11 cellular contexts compared by ENCODE assay signal in the genomic region with DNA sequence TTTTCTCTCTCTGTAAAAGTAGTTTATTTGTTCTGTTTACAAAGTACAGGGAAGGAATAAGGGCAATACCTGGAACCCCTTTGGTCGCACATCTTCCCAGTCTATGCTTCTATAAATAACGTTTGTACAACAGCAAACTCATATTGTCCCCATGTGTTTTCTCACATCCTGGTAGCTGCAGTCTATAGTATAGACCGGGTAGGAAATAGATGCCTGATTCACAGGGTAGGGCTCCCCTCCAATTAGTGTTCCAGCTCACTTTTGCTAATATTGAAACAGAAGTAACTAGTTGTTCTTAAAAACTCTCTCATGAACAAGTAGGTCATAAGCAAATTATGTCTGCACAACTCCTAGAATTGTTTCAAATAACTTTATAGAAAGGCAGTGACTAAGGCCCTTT. TPM values are rescaled to one million over a fixed set of nuclear protein-coding genes. Genes with fewer than 3 reads are reported as not detected.
DNase-seq lines count a peak whose midpoint lies in the region; ATAC-seq, FAIRE-seq and TF ChIP-seq lines count a peak whose summit lies in the region.
"Had no signal": no experiment of that assay in that cellular context is flagged by ENCODE, and none has a peak within 500 bp of the region (broad histone marks: within the 10 kb centered on the region; RNA-seq: fewer than 3 reads in every experiment).

No MANE protein-coding gene starts in this region.

- peaks cover 59% of the 10 kb centered on the region for H3K4me1 Mint-ChIP-seq in activated naive CD8-positive, alpha-beta T cell (ENCODE audit: low read depth)

- H3K27ac ChIP-seq in right lobe of liver: peak overlapping the region in 2 of 3 donors; percentile 35 to 74
- no peak overlapping the region for H3K27ac ChIP-seq in HepG2 (ENCODE audit: extremely low read length, insufficient read depth, low read length)
- peak overlapping the region; percentile 26 to 87 for H3K27ac ChIP-seq in lung (ENCODE audit: low read depth in 1 of 2, low read length in 1 of 2)

- H3K27me3 ChIP-seq in right lobe of liver (no peaks in the 10 kb centered on the region), HepG2 (ENCODE audit: control insufficient read depth in 1 of 2, insufficient read depth in 2 of 2, low read length in 2 of 2) (no peaks in the 10 kb centered on the region), lung (ENCODE audit: control insufficient read depth, insufficient read depth) (no peaks in the 10 kb centered on the region)

- no peak for TF ChIP-seq EP300 in HepG2 (IDR thresholded peaks at IDR 0.05; ENCODE audit: low read depth in 2 of 2, low read length in 2 of 2)
- no peak for TF ChIP-seq EP300 in HepG2 (CRISPR knock-in tag; IDR thresholded peaks at IDR 0.05; ENCODE audit: borderline replicate concordance)

- H3K27me3 Mint-ChIP-seq in activated naive CD8-positive, alpha-beta T cell: no peaks in the 10 kb centered on the region

- DNase-seq in right lobe of liver (no peak), HepG2 (ENCODE audit: low spot score) (no peak), lung (ENCODE audit: low spot score) (no peak), 8988T (no peak), NCI-H1105 treated with DMSO at 0.1 percent for 48 hours (lab: John Stamatoyannopoulos, UW) (no peak), middle frontal gyrus (ENCODE audit: extremely low spot score, low spot score) (no peak), DMS114 treated with DMSO at 0.1 percent for 48 hours (lab: John Stamatoyannopoulos, UW; ENCODE audit: unreplicated experiment) (no peak)
- DNase-seq: activated gamma-delta T cell had no signal

- H3K36me3 Mint-ChIP-seq in activated naive CD8-positive, alpha-beta T cell: peaks cover 22% of the 10 kb centered on the region

- H3K4me1 ChIP-seq in right lobe of liver: peaks cover 0 to 4% (median 0%) of the 10 kb centered on the region in 4 donors
- H3K4me1 ChIP-seq in HepG2 (ENCODE audit: insufficient read depth, low read length): peaks cover 8% of the 10 kb centered on the region; the same call in 1 of the 2 replicates
- H3K4me1 ChIP-seq in lung (ENCODE audit: control insufficient read depth in 2 of 2, insufficient read depth in 2 of 2, low read length in 2 of 2): peaks cover 12 to 16% of the 10 kb centered on the region in 2 donors

- POLR2A ChIA-PET in HepG2 (lab: Yijun Ruan, JAX): interaction anchor here (2.6 kb wide), 1 partner anchor 18 kb away, joined by 9 read pairs; a partner anchor contains a TSS

- TF ChIP-seq POLR2A in right lobe of liver (IDR thresholded peaks at IDR 0.05): no peak
- no peak for TF ChIP-seq POLR2A in HepG2 (IDR thresholded peaks at IDR 0.05; ENCODE audit: insufficient read depth in 1 of 2, low read depth in 2 of 2, low read length in 2 of 2)

- H3K36me3 ChIP-seq in right lobe of liver: no peaks in the 10 kb centered on the region
- peaks cover 0 to 2% of the 10 kb centered on the region in 2 experiments; a peak in 2 of 5 replicates for H3K36me3 ChIP-seq in HepG2 (replicated peaks in 1 of 2; ENCODE audit: control insufficient read depth in 1 of 2, insufficient read depth in 2 of 2, low read length in 2 of 2)
- H3K36me3 ChIP-seq in lung (ENCODE audit: control insufficient read depth in 2 of 2, insufficient read depth in 2 of 2, low read length in 2 of 2): no peaks in the 10 kb centered on the region

- in situ Hi-C loops in HepG2 (cut with HindIII; ENCODE audit: extremely low pct_ligation_motif_present, low pct_unique_long_range_greater_than_20kb): no loop called here

- no peak overlapping the region for H3K4me2 ChIP-seq in HepG2 (ENCODE audit: low read depth, low read length)

- BruUV-seq in HepG2 (replicated peaks; lab: Mats Ljungman, UMichigan): no TSS peak

- no peak for ATAC-seq in right lobe of liver
- no peak for ATAC-seq in HepG2
- ATAC-seq in lung (ENCODE audit: insufficient read depth, low FRiP score): no peak

- H3K27ac Mint-ChIP-seq in activated naive CD8-positive, alpha-beta T cell: peak overlapping the region; percentile 92

- H3K9me3 Mint-ChIP-seq in activated naive CD8-positive, alpha-beta T cell (ENCODE audit: low read depth): no peaks in the 10 kb centered on the region

- CTCF ChIA-PET in HepG2 (lab: Yijun Ruan, JAX; ENCODE audit: low intra/inter-chr PET ratio, low total read pairs): no interaction called here

- H3K9me3 ChIP-seq in right lobe of liver: no peaks in the 10 kb centered on the region
- no peaks in the 10 kb centered on the region for H3K9me3 ChIP-seq in HepG2 (ENCODE audit: low read length)
- no peaks in the 10 kb centered on the region for H3K9me3 ChIP-seq in lung (ENCODE audit: control insufficient read depth in 2 of 2, insufficient read depth in 1 of 2, low read length in 1 of 2)

- H2AFZ ChIP-seq in HepG2 (ENCODE audit: low read length): no peak overlapping the region

- 68% methylated on average over 3 of the region's 3 CpGs for WGBS in right lobe of liver (ENCODE audit: insufficient coverage, low coverage, low lambda C conversion rate, missing lambda C conversion rate)
- WGBS in HepG2 (ENCODE audit: low lambda C conversion rate): 96% methylated on average over 3 of the region's 3 CpGs
- 69 to 74% methylated on average over 3 of the region's 3 CpGs for WGBS in lung, 2 donors

- no peaks in the 10 kb centered on the region for H4K20me1 ChIP-seq in HepG2 (ENCODE audit: insufficient read depth, low read length)

- no peak for TF ChIP-seq RAD21 in HepG2 (CRISPR knock-in tag; IDR thresholded peaks at IDR 0.05)

- H3K4me3 Mint-ChIP-seq in activated naive CD8-positive, alpha-beta T cell: peak overlapping the region; percentile 53

- no peak overlapping the region for H3K4me3 ChIP-seq in right lobe of liver
- H3K4me3 ChIP-seq in HepG2 (replicated peaks in 1 of 3; ENCODE audit: insufficient read depth in 1 of 3, low read depth in 2 of 3, low read length in 3 of 3): no peak overlapping the region
- H3K4me3 ChIP-seq in lung: no peak overlapping the region

- H3K9ac ChIP-seq in HepG2 (ENCODE audit: insufficient read depth, low read depth, low read length): no peak overlapping the region

- intact Hi-C loops in right lobe of liver (cut with DNase I) (loop anchor here in 1 of 2 donors (10.0 kb wide), 1 partner anchor 875 kb away; no protein-coding TSS in a partner anchor), HepG2 (cut with micrococcal nuclease; ENCODE audit: unreplicated experiment) (no loop called here)

- FAIRE-seq in HepG2 (lab: Jason Lieb, UNC): no peak
- FAIRE-seq: D721Med, HTR-8/SVneo had no signal

- TF ChIP-seq CTCF in right lobe of liver (IDR thresholded peaks at IDR 0.05) (no peak), HepG2 (CRISPR knock-in tag; IDR thresholded peaks at IDR 0.05) (no peak), lung (IDR thresholded peaks at IDR 0.05; ENCODE audit: control extremely low read depth, extremely low read depth) (no peak)

- H3K79me2 ChIP-seq in HepG2 (ENCODE audit: insufficient read depth, low read length): no peaks in the 10 kb centered on the region

TF ChIP-seq in HepG2, 621 proteins besides CTCF, POLR2A, EP300 and RAD21 (continues in another document):
- TF ChIP-seq, protein P1, sequence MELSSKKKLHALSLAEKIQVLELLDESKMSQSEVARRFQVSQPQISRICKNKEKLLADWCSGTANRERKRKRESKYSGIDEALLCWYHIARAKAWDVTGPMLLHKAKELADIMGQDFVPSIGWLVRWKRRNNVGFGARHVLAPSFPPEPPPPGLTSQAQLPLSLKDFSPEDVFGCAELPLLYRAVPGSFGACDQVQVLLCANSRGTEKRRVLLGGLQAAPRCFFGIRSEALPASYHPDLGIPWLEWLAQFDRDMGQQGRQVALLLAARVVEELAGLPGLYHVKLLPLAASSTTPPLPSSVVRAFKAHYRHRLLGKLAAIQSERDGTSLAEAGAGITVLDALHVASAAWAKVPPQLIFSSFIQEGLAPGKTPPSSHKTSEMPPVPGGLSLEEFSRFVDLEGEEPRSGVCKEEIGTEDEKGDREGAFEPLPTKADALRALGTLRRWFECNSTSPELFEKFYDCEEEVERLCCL (CRISPR knock-in tag; IDR thresholded peaks at IDR 0.05; ENCODE audit: borderline replicate concordance): no peak
- TF ChIP-seq, protein P2, sequence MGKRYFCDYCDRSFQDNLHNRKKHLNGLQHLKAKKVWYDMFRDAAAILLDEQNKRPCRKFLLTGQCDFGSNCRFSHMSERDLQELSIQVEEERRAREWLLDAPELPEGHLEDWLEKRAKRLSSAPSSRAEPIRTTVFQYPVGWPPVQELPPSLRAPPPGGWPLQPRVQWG (CRISPR knock-in tag; IDR thresholded peaks at IDR 0.05; ENCODE audit: borderline replicate concordance, low read depth): no peak
- TF ChIP-seq ZNF446 (CRISPR knock-in tag; IDR thresholded peaks at IDR 0.05): no peak
- TF ChIP-seq, protein P3, sequence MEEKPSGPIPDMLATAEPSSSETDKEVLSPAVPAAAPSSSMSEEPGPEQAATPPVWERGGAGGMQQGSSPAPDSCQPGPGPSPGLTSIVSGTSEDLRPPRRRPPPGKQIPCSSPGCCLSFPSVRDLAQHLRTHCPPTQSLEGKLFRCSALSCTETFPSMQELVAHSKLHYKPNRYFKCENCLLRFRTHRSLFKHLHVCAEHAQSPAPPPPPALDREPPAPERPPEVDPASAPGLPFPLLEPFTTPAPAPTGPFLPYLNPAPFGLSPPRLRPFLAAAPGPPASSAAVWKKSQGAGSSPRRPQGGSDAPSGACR (CRISPR knock-in tag; IDR thresholded peaks at IDR 0.05): no peak

RNA-seq across cellular contexts. Expression of a gene that starts 17.7 kb away (rescaled TPM):
- total RNA-seq in right lobe of liver (10 to 100 TPM; 13.6 to 21.1 (median 15.8) TPM), HepG2 (2016; rRNA removed; fragmentation: Illumina TruSeq; extraction: Trizol) (22.1 and 31.4 TPM in 2 replicates), lung (10 to 100 TPM; 62.3 to 72.0 TPM)
- 15.8 and 23.9 TPM in 2 replicates for total RNA-seq in HepG2 (2016; cell fraction: cytosol; rRNA removed; fragmentation: Illumina TruSeq; extraction: Trizol; ENCODE audit: low read depth)
- 23.4 and 25.5 TPM in 2 replicates for total RNA-seq in HepG2 (2016; cell fraction: insoluble cytoplasmic fraction; rRNA removed; fragmentation: Illumina TruSeq; extraction: Trizol)
- total RNA-seq in HepG2 (2016; cell fraction: membrane; rRNA removed; fragmentation: Illumina TruSeq; extraction: Trizol): 12.2 and 17.6 TPM in 2 replicates
- 30.5 and 30.8 TPM in 2 replicates for total RNA-seq in HepG2 (2016; cell fraction: nucleus; rRNA removed; fragmentation: Illumina TruSeq; extraction: Trizol)
- polyA plus RNA-seq in HepG2 (2011; rRNA removed) (7.8 and 7.9 TPM in 2 replicates), lung (10 to 100 TPM; 11.2 to 44.2 TPM)
- polyA plus RNA-seq in HepG2 (2011; cell fraction: cytosol; rRNA removed): 8.6 and 9.9 TPM in 2 replicates
- 8.8 and 12.1 TPM in 2 replicates for polyA plus RNA-seq in HepG2 (2011; cell fraction: nucleus; rRNA removed)
- 7.2 and 9.9 TPM in 2 replicates for polyA plus RNA-seq in HepG2 (2012)
- 3.6 and 4.5 TPM in 2 replicates for polyA plus RNA-seq in HepG2 (2016; cell fraction: cytosol; fragmentation: Illumina TruSeq; extraction: Trizol; ENCODE audit: low read depth)
- polyA plus RNA-seq in HepG2 (2016; cell fraction: insoluble cytoplasmic fraction; fragmentation: Illumina TruSeq; extraction: Trizol; ENCODE audit: low read depth): 17.1 and 17.3 TPM in 2 replicates
- polyA plus RNA-seq in HepG2 (2016; cell fraction: membrane; fragmentation: Illumina TruSeq; extraction: Trizol; ENCODE audit: low read depth): 5.1 and 5.2 TPM in 2 replicates
- 6.9 and 8.1 TPM in 2 replicates for polyA plus RNA-seq in HepG2 (2016; cell fraction: nucleus; fragmentation: Illumina TruSeq; extraction: Trizol; ENCODE audit: insufficient read depth, low read depth)
- 20.6 and 45.9 TPM in 2 replicates for polyA minus RNA-seq in HepG2 (2011; rRNA and poly(A)+ RNA removed; ENCODE audit: low replicate concordance)
- 9.0 and 9.6 TPM in 2 replicates for polyA minus RNA-seq in HepG2 (2011; cell fraction: cytosol; rRNA and poly(A)+ RNA removed)
- polyA minus RNA-seq in HepG2 (2011; cell fraction: nucleus; rRNA and poly(A)+ RNA removed): 28.8 and 42.5 TPM in 2 replicates
